8 cellular contexts compared by ENCODE assay signal in genomic region chr10:17616403-17617030, GRCh38. TPM values are rescaled to one million over a fixed set of nuclear protein-coding genes. Genes with fewer than 3 reads are reported as not detected.
DNase-seq lines count a peak whose midpoint lies in the region; ATAC-seq and TF ChIP-seq lines count a peak whose summit lies in the region.

No MANE protein-coding gene starts in this region.

- peaks cover 10% of the 10 kb centered on the region for H3K4me1 ChIP-seq in CD4-positive, CD25-positive, alpha-beta regulatory T cell (ENCODE audit: control insufficient read depth, insufficient read depth, low read length, poor library complexity, severe bottlenecking)
- H3K4me1 ChIP-seq in hepatocyte (ENCODE audit: insufficient read depth) = peaks cover 4% of the 10 kb centered on the region

- H3K4me3 ChIP-seq in CD4-positive, CD25-positive, alpha-beta regulatory T cell (ENCODE audit: low read depth, low read length) = peak overlapping the region; percentile 82
- H3K4me3 ChIP-seq in SU-DHL-6 (ENCODE audit: insufficient read depth, low read length, poor library complexity, severe bottlenecking) (peak overlapping the region; percentile 45), hepatocyte (peak overlapping the region; percentile 98)

- H3K4me2 ChIP-seq in SU-DHL-6 (ENCODE audit: low read depth, low read length, poor library complexity, severe bottlenecking) (peak overlapping the region; percentile 65), hepatocyte (peak overlapping the region; percentile 91)

- peaks cover 13 to 36% (median 22%) of the 10 kb centered on the region in 4 donors for H3K4me1 Mint-ChIP-seq in CD4-positive, CD25-positive, alpha-beta regulatory T cell

- DNase-seq in CD4-positive, CD25-positive, alpha-beta regulatory T cell = peak; percentile 2 to 58 (median 36)
- DNase-seq in astrocyte of the hippocampus (ENCODE audit: low read depth, low spot score) (peak; percentile 86), hepatocyte (ENCODE audit: low spot score) (peak; percentile 81), renal cortical epithelial cell (ENCODE audit: low read depth) (peak; percentile 34), epidermal melanocyte (ENCODE audit: insufficient read length, low spot score) (no peak)

- no peak for TF ChIP-seq CTCF in SU-DHL-6 (IDR thresholded peaks at IDR 0.05; ENCODE audit: insufficient read depth, low read length, poor library complexity, severe bottlenecking)
- TF ChIP-seq CTCF in hepatocyte (IDR thresholded peaks at IDR 0.05; ENCODE audit: poor library complexity) = no peak

- H3K9me2 ChIP-seq in SU-DHL-6 (replicated peaks; ENCODE audit: insufficient read depth, low read length) (no peaks in the 10 kb centered on the region), hepatocyte (replicated peaks; ENCODE audit: insufficient read depth) (no peaks in the 10 kb centered on the region)

- H3K27me3 ChIP-seq in CD4-positive, CD25-positive, alpha-beta regulatory T cell (ENCODE audit: control insufficient read depth, insufficient read depth, low read length) = no peaks in the 10 kb centered on the region
- H3K27me3 ChIP-seq in SU-DHL-6 (ENCODE audit: low read length) (no peaks in the 10 kb centered on the region), hepatocyte (no peaks in the 10 kb centered on the region)

- H3F3A ChIP-seq in SU-DHL-6 (ENCODE audit: insufficient read depth) = no peaks in the 10 kb centered on the region

- H3K79me2 ChIP-seq in SU-DHL-6 (ENCODE audit: insufficient read depth, low read length) = no peaks in the 10 kb centered on the region
- no peaks in the 10 kb centered on the region for H3K79me2 ChIP-seq in hepatocyte

- H3K4me3 Mint-ChIP-seq in CD4-positive, CD25-positive, alpha-beta regulatory T cell = peak overlapping the region; percentile 83 to 89 (median 84)

- 4% methylated on average over 37 of the region's 48 CpGs for WGBS in hepatocyte (ENCODE audit: low lambda C conversion rate, missing lambda C conversion rate)

- no peak overlapping the region for H3K9ac ChIP-seq in SU-DHL-6 (ENCODE audit: low read length)

- H3K27ac Mint-ChIP-seq in CD4-positive, CD25-positive, alpha-beta regulatory T cell = peak overlapping the region in 1 of 3 donors; percentile 42

- ATAC-seq in CD4-positive, CD25-positive, alpha-beta regulatory T cell (ENCODE audit: low read depth in 2 of 2) = peak; percentile 51 to 57
- ATAC-seq in GM19372 (IDR thresholded peaks at IDR 0.05; ENCODE audit: low read depth, unreplicated experiment) (peak; percentile 38), HG03432 (IDR thresholded peaks at IDR 0.05; ENCODE audit: unreplicated experiment) (peak; percentile 56)

- H3K36me3 ChIP-seq in CD4-positive, CD25-positive, alpha-beta regulatory T cell (ENCODE audit: control insufficient read depth, insufficient read depth, low read length) = peaks cover 3% of the 10 kb centered on the region
- H3K36me3 ChIP-seq in SU-DHL-6 (ENCODE audit: low read length) = no peaks in the 10 kb centered on the region
- no peaks in the 10 kb centered on the region for H3K36me3 ChIP-seq in hepatocyte (replicated peaks; ENCODE audit: insufficient read depth, low read depth)

- H4K20me1 ChIP-seq in SU-DHL-6 (ENCODE audit: low read depth, low read length) (no peaks in the 10 kb centered on the region), hepatocyte (ENCODE audit: insufficient read depth, poor library complexity, severe bottlenecking) (no peaks in the 10 kb centered on the region)

- peaks cover 5% of the 10 kb centered on the region for H3K27me3 Mint-ChIP-seq in CD4-positive, CD25-positive, alpha-beta regulatory T cell

- H2AFZ ChIP-seq in SU-DHL-6 (ENCODE audit: low read depth, low read length, severe bottlenecking) (no peak overlapping the region), hepatocyte (peak overlapping the region; percentile 94)

- no peaks in the 10 kb centered on the region for H3K9me3 Mint-ChIP-seq in CD4-positive, CD25-positive, alpha-beta regulatory T cell

- H3K9me3 ChIP-seq in CD4-positive, CD25-positive, alpha-beta regulatory T cell (ENCODE audit: control insufficient read depth in 2 of 2, low read length in 2 of 2) = no peaks in the 10 kb centered on the region
- H3K9me3 ChIP-seq in SU-DHL-6 (ENCODE audit: insufficient read depth, low read length) (no peaks in the 10 kb centered on the region), hepatocyte (ENCODE audit: low read depth) (no peaks in the 10 kb centered on the region)

- H3K36me3 Mint-ChIP-seq in CD4-positive, CD25-positive, alpha-beta regulatory T cell = no peaks in the 10 kb centered on the region

- H3K27ac ChIP-seq in CD4-positive, CD25-positive, alpha-beta regulatory T cell (ENCODE audit: insufficient read depth, low read length, poor library complexity, severe bottlenecking) = peak overlapping the region; percentile 41
- H3K27ac ChIP-seq in SU-DHL-6 (ENCODE audit: low read depth, low read length) = no peak overlapping the region
- H3K27ac ChIP-seq in hepatocyte = peak overlapping the region; percentile 90

RNA-seq across cellular contexts. Expression of gene HACD1, which starts 0.7 kb away (rescaled TPM):
- 22.0 TPM for total RNA-seq in CD4-positive, CD25-positive, alpha-beta regulatory T cell
- 10 to 100 TPM; 28.4 to 65.8 (median 47.0) TPM for polyA plus RNA-seq in CD4-positive, CD25-positive, alpha-beta regulatory T cell
- 14.8 and 30.3 TPM in 2 replicates for total RNA-seq in hepatocyte
- polyA plus RNA-seq in hepatocyte = 31.9 and 38.8 TPM in 2 replicates
- total RNA-seq in renal cortical epithelial cell = 24.5 and 40.3 TPM in 2 replicates

RNA-seq across cellular contexts. Expression of gene STAM, which starts 27.4 kb away (rescaled TPM):
- 154 TPM for total RNA-seq in CD4-positive, CD25-positive, alpha-beta regulatory T cell
- polyA plus RNA-seq in CD4-positive, CD25-positive, alpha-beta regulatory T cell = 10 to 100 TPM; 48.0 to 93.3 (median 67.0) TPM
- total RNA-seq in hepatocyte (29.9 and 32.2 TPM in 2 replicates), renal cortical epithelial cell (15.6 and 37.9 TPM in 2 replicates)
- 16.7 and 20.6 TPM in 2 replicates for polyA plus RNA-seq in hepatocyte

Comparison
In these comparisons a context has a peak if more than half of its experiments do, and no peak if none do; other contexts are left out.
1. H3K4me3 ChIP-seq: peak in every context shown above with its lines; median percentile 98 in hepatocyte; 82 in CD4-positive, CD25-positive, alpha-beta regulatory T cell; 45 in SU-DHL-6.